Comparison of ENCODE assay signal across 9 cellular contexts in genomic region chr5:54457094-54457531, GRCh38.
DNase-seq lines count a peak whose midpoint lies in the region; ATAC-seq and TF ChIP-seq lines count a peak whose summit lies in the region.
"Had no signal": no experiment of that assay in that cellular context is flagged by ENCODE, and none has a peak within 500 bp of the region (broad histone marks: within the 10 kb centered on the region; RNA-seq: fewer than 3 reads in every experiment).

No MANE protein-coding gene starts in this region.

- TF ChIP-seq CTCF in cardiac fibroblast (IDR thresholded peaks at IDR 0.05; ENCODE audit: low read depth, low read length) (no peak), GM10248 (IDR thresholded peaks at IDR 0.05; ENCODE audit: control extremely low read depth, extremely low read depth, low read depth, missing control alignments) (no peak)

- DNase-seq in HuH-7.5 (ENCODE audit: low spot score) (peak; percentile 41), cardiac fibroblast (ENCODE audit: low read depth in 2 of 2) (peak; percentile 62 to 88), kidney glomerular epithelial cell (lab: John Stamatoyannopoulos, UW) (peak; percentile 70), superior temporal gyrus (ENCODE audit: extremely low spot score) (peak; percentile 62), GM10248 (ENCODE audit: extremely low spot score) (no peak), activated T-cell treated with anti-CD3 and anti-CD28 coated beads for 4 hours (no peak)
- DNase-seq: activated CD8-positive, alpha-beta T cell treated with anti-CD3 and anti-CD28 coated beads for 36 hours; NCI-H510A treated with DMSO at 0.1 percent for 48 hours had no signal

- POLR2A ChIA-PET in GM10248 (lab: Yijun Ruan, JAX) = no interaction called here

- no peak for ATAC-seq in GM18867 (IDR thresholded peaks at IDR 0.05; ENCODE audit: unreplicated experiment)
- ATAC-seq: activated CD8-positive, alpha-beta T cell treated with anti-CD3 and anti-CD28 coated beads for 36 hours had no signal

- CTCF ChIA-PET in GM10248 (lab: Yijun Ruan, JAX) = interaction anchor here (1.1 to 1.9 kb wide), 9 partner anchors 14 to 213 kb away, joined by 3 to 5 read pairs (median 3); partner anchors contain the start of gene SNX18

- H3K4me3 ChIP-seq in cardiac fibroblast (replicated peaks in 1 of 2; ENCODE audit: low read depth in 2 of 2, low read length in 2 of 2) = no peak overlapping the region

Comparison
In these comparisons a context has a peak if more than half of its experiments do, and no peak if none do; other contexts are left out.
1. DNase-seq: peak in HuH-7.5 (single experiment), cardiac fibroblast (2 of 2), kidney glomerular epithelial cell (single experiment) and superior temporal gyrus (single experiment); none in GM10248 (single experiment) and activated T-cell treated with anti-CD3 and anti-CD28 coated beads for 4 hours (single experiment).